In genomic region chr1:10680487-10680886, GRCh38 we compare ENCODE assay signal across 20 cellular contexts.
DNase-seq lines count a peak whose midpoint lies in the region; ATAC-seq and TF ChIP-seq lines count a peak whose summit lies in the region.
"Had no signal": no experiment of that assay in that cellular context is flagged by ENCODE, and none has a peak within 500 bp of the region (broad histone marks: within the 10 kb centered on the region; RNA-seq: fewer than 3 reads in every experiment).

No MANE protein-coding gene starts in this region.

- no peaks in the 10 kb centered on the region for H3K36me3 ChIP-seq in colonic mucosa
- no peaks in the 10 kb centered on the region for H3K36me3 ChIP-seq in lung (ENCODE audit: control insufficient read depth in 2 of 2, insufficient read depth in 2 of 2, low read length in 2 of 2)
- no peaks in the 10 kb centered on the region for H3K36me3 ChIP-seq in sigmoid colon

- DNase-seq in CD1c-positive myeloid dendritic cell (ENCODE audit: extremely low spot score) (peak; percentile 3), colonic mucosa (no peak), lung (ENCODE audit: low spot score) (peak; percentile 57), sigmoid colon (no peak), NCI-H2107 (lab: John Stamatoyannopoulos, UW) (no peak), NCI-H1092 (lab: John Stamatoyannopoulos, UW) (no peak), cortex of kidney (lab: John Stamatoyannopoulos, UW) (no peak)
- DNase-seq: activated CD4-positive, alpha-beta T cell treated with anti-CD3 and anti-CD28 coated beads, Interleukin-2, amount 50 U/mL, for 48 hours; activated gamma-delta T cell; DND-41; erythroblast; mammary epithelial cell; NCI-H1105 treated with DMSO at 0.1 percent for 48 hours; NCI-H526; SIG-M5; spleen; stimulated activated CD8-positive, alpha-beta memory T cell treated with anti-CD3 and anti-CD28 coated beads, Interleukin-4, amount 100 ng/mL, for 48 hours; T-helper 1 cell had no signal

- no peak for TF ChIP-seq POLR2A in sigmoid colon (IDR thresholded peaks at IDR 0.05)

- no peaks in the 10 kb centered on the region for H3K27me3 ChIP-seq in colonic mucosa
- H3K27me3 ChIP-seq in lung (ENCODE audit: control insufficient read depth, insufficient read depth): no peaks in the 10 kb centered on the region
- H3K27me3 ChIP-seq in sigmoid colon: no peaks in the 10 kb centered on the region
- H3K27me3 ChIP-seq: spleen had no signal

- H3K9me3 ChIP-seq in colonic mucosa (no peaks in the 10 kb centered on the region), lung (ENCODE audit: control insufficient read depth in 2 of 2, insufficient read depth in 1 of 2, low read length in 1 of 2) (no peaks in the 10 kb centered on the region), sigmoid colon (no peaks in the 10 kb centered on the region)
- H3K9me3 ChIP-seq: spleen had no signal

- TF ChIP-seq CTCF in colonic mucosa (IDR thresholded peaks at IDR 0.05): no peak
- TF ChIP-seq CTCF in lung (IDR thresholded peaks at IDR 0.05; ENCODE audit: control extremely low read depth, extremely low read depth): no peak
- no peak for TF ChIP-seq CTCF in sigmoid colon (IDR thresholded peaks at IDR 0.05)

- H3K4me1 ChIP-seq in colonic mucosa (peaks cover 27% of the 10 kb centered on the region), lung (ENCODE audit: control insufficient read depth in 2 of 2, insufficient read depth in 2 of 2, low read length in 2 of 2) (peaks cover 12 to 53% of the 10 kb centered on the region in 2 donors), sigmoid colon (peaks cover 4 to 100% (median 100%) of the 10 kb centered on the region in 4 donors)

- intact Hi-C loops in colonic mucosa (cut with DNase I): no loop called here
- intact Hi-C loops in sigmoid colon (cut with DNase I): loop anchor here (5.0 kb wide), 1 partner anchor 117 kb away; the partner anchor contains the start of gene CASZ1

- WGBS in lung, 2 donors: 60 to 80% methylated on average over 9 to 11 of the region's 11 CpGs
- 52 to 81% methylated on average over 11 of the region's 11 CpGs for WGBS in sigmoid colon, 2 donors

- H3K9ac ChIP-seq in colonic mucosa (ENCODE audit: low read depth in 2 of 2, low read length in 2 of 2): no peak overlapping the region
- H3K9ac ChIP-seq: KMS-11 had no signal

- H3K27ac ChIP-seq in colonic mucosa: peak overlapping the region; percentile 40
- peak overlapping the region in 1 of 2 donors; percentile 72 for H3K27ac ChIP-seq in lung (ENCODE audit: low read depth in 1 of 2, low read length in 1 of 2)
- peak overlapping the region; percentile 87 to 98 (median 96) for H3K27ac ChIP-seq in sigmoid colon
- H3K27ac ChIP-seq: KMS-11, spleen had no signal

- no peak for TF ChIP-seq EP300 in sigmoid colon (IDR thresholded peaks at IDR 0.05)

- ATAC-seq in lung (ENCODE audit: insufficient read depth, low FRiP score) (no peak), GM19324 (IDR thresholded peaks at IDR 0.05; ENCODE audit: low FRiP score, unreplicated experiment) (no peak)

- H3K4me3 ChIP-seq in colonic mucosa (no peak overlapping the region), lung (no peak overlapping the region), sigmoid colon (peak overlapping the region in 2 of 4 donors; percentile 3 to 13)
- H3K4me3 ChIP-seq: spleen had no signal

Comparison
In these comparisons a context has a peak if more than half of its experiments do, and no peak if none do; other contexts are left out.
1. DNase-seq: peak in CD1c-positive myeloid dendritic cell (single experiment) and lung (single experiment); none in colonic mucosa (single experiment), sigmoid colon (single experiment), NCI-H2107 (single experiment), NCI-H1092 (single experiment) and cortex of kidney (single experiment).